In the genomic region with DNA sequence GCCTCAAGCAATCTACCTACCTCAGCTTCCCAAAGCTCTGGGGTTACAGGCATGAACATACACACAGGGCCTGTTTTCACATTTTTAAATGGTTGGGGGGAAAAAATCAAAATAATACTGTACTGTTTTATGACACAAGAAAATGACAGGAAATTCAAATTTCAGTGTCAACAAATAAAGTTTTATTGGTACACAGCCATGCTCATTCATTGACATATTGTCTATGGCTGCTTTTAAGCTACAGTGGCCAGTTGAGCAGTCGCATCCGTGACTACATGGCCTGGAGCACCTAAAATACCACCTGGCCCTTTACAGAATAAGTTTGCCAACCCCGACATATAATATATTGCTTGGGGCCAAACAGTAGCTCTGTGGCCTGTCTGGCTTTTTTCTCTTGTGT, we compare ENCODE assay signal across 18 cellular contexts. TPM values are rescaled to one million over a fixed set of nuclear protein-coding genes. Genes with fewer than 3 reads are reported as not detected.
"Had no signal": no experiment of that assay in that cellular context is flagged by ENCODE, and none has a peak within 500 bp of the region (broad histone marks: within the 10 kb centered on the region; RNA-seq: fewer than 3 reads in every experiment).

No MANE protein-coding gene starts in this region.

- H3K9me3 Mint-ChIP-seq: activated CD4-positive, alpha-beta T cell treated with anti-CD3 and anti-CD28 coated beads, Interleukin-2, amount 10 ng/mL, durations not matched to agents 7 days and 5 days; activated naive CD4-positive, alpha-beta T cell treated with anti-CD3 and anti-CD28 coated beads, Interleukin-2, amount 10 ng/mL, durations not matched to agents 7 days and 5 days; activated T-helper 2 cell treated with anti-CD3 and anti-CD28 coated beads, Interferon-gamma antibody, Interleukin-2, Interleukin-4, amounts not matched to agents 10 μg/mL and 5 μg/mL and 100 μg/mL, durations not matched to agents 14 hours and 24 hours and 36 hours; endodermal cell; naive B cell had no signal

- H3K36me3 Mint-ChIP-seq: activated naive CD4-positive, alpha-beta T cell treated with anti-CD3 and anti-CD28 coated beads, Interleukin-2, amount 10 ng/mL, durations not matched to agents 7 days and 5 days; brain; naive B cell had no signal

- DNase-seq: activated CD4-positive, alpha-beta T cell treated with anti-CD3 and anti-CD28 coated beads, Interleukin-2, amount 10 ng/mL, durations not matched to agents 7 days and 5 days; activated CD4-positive, CD25-positive, alpha-beta regulatory T cell; activated naive CD4-positive, alpha-beta T cell treated with anti-CD3 and anti-CD28 coated beads, Interleukin-2, amount 10 ng/mL, durations not matched to agents 7 days and 5 days; cerebellar nuclear complex; endodermal cell; foreskin melanocyte; kidney; naive B cell; stimulated activated CD4-positive, alpha-beta T cell treated with anti-CD3 and anti-CD28 coated beads, Interleukin-2, amount 100 ng/mL, for 24 hours; stimulated activated naive CD4-positive, alpha-beta T cell; T-helper 17 cell had no signal

- H3K27ac Mint-ChIP-seq: activated CD4-positive, alpha-beta T cell treated with anti-CD3 and anti-CD28 coated beads, Interleukin-2, amount 10 ng/mL, durations not matched to agents 7 days and 5 days; activated naive CD4-positive, alpha-beta T cell treated with anti-CD3 and anti-CD28 coated beads, Interleukin-2, amount 10 ng/mL, durations not matched to agents 7 days and 5 days; activated T-helper 2 cell treated with anti-CD3 and anti-CD28 coated beads, Interferon-gamma antibody, Interleukin-2, Interleukin-4, amounts not matched to agents 10 μg/mL and 5 μg/mL and 100 μg/mL, durations not matched to agents 14 hours and 24 hours and 36 hours; endodermal cell; T-helper 17 cell had no signal

- H3K36me3 ChIP-seq: right atrium auricular region had no signal

- H3K27ac ChIP-seq: parathyroid adenoma, testis had no signal

- H2AFZ ChIP-seq: parathyroid adenoma had no signal

- FAIRE-seq: kidney, TTC549 had no signal

- H3K9me3 ChIP-seq: right atrium auricular region, testis had no signal

- H3K9ac ChIP-seq: parathyroid adenoma had no signal

- H3K4me1 ChIP-seq: parathyroid adenoma had no signal

- H3K79me2 ChIP-seq: parathyroid adenoma had no signal

- H3K4me3 ChIP-seq: right atrium auricular region, testis had no signal

- ATAC-seq: T-helper 17 cell had no signal

- H3K27me3 ChIP-seq: right atrium auricular region, testis had no signal

RNA-seq across cellular contexts. Expression of gene GGTA1, which starts 56.4 kb away (rescaled TPM):
- total RNA-seq: activated CD4-positive, alpha-beta T cell treated with anti-CD3 and anti-CD28 coated beads, Interleukin-2, amount 10 ng/mL, durations not matched to agents 7 days and 5 days; activated CD8-positive, alpha-beta memory T cell treated with anti-CD3 and anti-CD28 coated beads for 36 hours; activated T-helper 2 cell treated with anti-CD3 and anti-CD28 coated beads, Interferon-gamma antibody, Interleukin-2, Interleukin-4, amounts not matched to agents 10 μg/mL and 5 μg/mL and 100 μg/mL, durations not matched to agents 14 hours and 24 hours and 36 hours; endodermal cell had no signal
